Comparison of ENCODE assay signal across 32 cellular contexts in genomic region chr10:75344170-75344569, GRCh38. TPM values are rescaled to one million over a fixed set of nuclear protein-coding genes. Genes with fewer than 3 reads are reported as not detected.
"Had no signal": no experiment of that assay in that cellular context is flagged by ENCODE, and none has a peak within 500 bp of the region (broad histone marks: within the 10 kb centered on the region; RNA-seq: fewer than 3 reads in every experiment).

No MANE protein-coding gene starts in this region.

- H3K4me1 Mint-ChIP-seq: activated naive CD4-positive, alpha-beta T cell treated with anti-CD3 and anti-CD28 coated beads, Interleukin-2, amount 50 U/mL, for 24 hours; activated naive CD8-positive, alpha-beta T cell treated with anti-CD3 and anti-CD28 coated beads for 36 hours; activated naive CD8-positive, alpha-beta T cell treated with anti-CD3 and anti-CD28 coated beads, Interleukin-2, amount 50 U/mL, for 24 hours had no signal

- ATAC-seq: activated CD8-positive, alpha-beta T cell treated with anti-CD3 and anti-CD28 coated beads for 36 hours; activated naive CD8-positive, alpha-beta T cell treated with anti-CD3 and anti-CD28 coated beads, Interleukin-2, amount 50 U/mL, for 24 hours; body of pancreas; gastrocnemius medialis; heart left ventricle; WTC11 had no signal

- H3K9me3 ChIP-seq: adrenal gland, colonic mucosa, gastrocnemius medialis had no signal

- H3K27me3 ChIP-seq: adrenal gland, body of pancreas, cardiac muscle cell, colonic mucosa, gastrocnemius medialis, heart left ventricle had no signal

- H3K4me3 Mint-ChIP-seq: activated CD8-positive, alpha-beta T cell treated with anti-CD3 and anti-CD28 coated beads for 36 hours; activated naive CD4-positive, alpha-beta T cell treated with anti-CD3 and anti-CD28 coated beads for 36 hours; activated naive CD4-positive, alpha-beta T cell treated with anti-CD3 and anti-CD28 coated beads, Interleukin-2, amount 50 U/mL, for 24 hours; activated naive CD8-positive, alpha-beta T cell treated with anti-CD3 and anti-CD28 coated beads for 36 hours; activated naive CD8-positive, alpha-beta T cell treated with anti-CD3 and anti-CD28 coated beads, Interleukin-2, amount 50 U/mL, for 24 hours; activated T-cell treated with anti-CD3 and anti-CD28 coated beads, Interleukin-2, amount 50 U/mL, for 4 hours; WTC11 had no signal

- FAIRE-seq: endometrium, endothelial cell of umbilical vein had no signal

- H3K36me3 Mint-ChIP-seq: activated naive CD4-positive, alpha-beta T cell treated with anti-CD3 and anti-CD28 coated beads, Interleukin-2, amount 50 U/mL, for 24 hours; activated naive CD8-positive, alpha-beta T cell treated with anti-CD3 and anti-CD28 coated beads for 36 hours; WTC11 had no signal

- H3K4me3 ChIP-seq: adrenal gland, body of pancreas, cardiac muscle cell, colonic mucosa, gastrocnemius medialis, heart left ventricle had no signal

- H3K4me1 ChIP-seq: adrenal gland, body of pancreas, colonic mucosa, gastrocnemius medialis, heart left ventricle had no signal

- H3K9me3 Mint-ChIP-seq: activated CD8-positive, alpha-beta T cell treated with anti-CD3 and anti-CD28 coated beads for 36 hours; activated naive CD4-positive, alpha-beta T cell treated with anti-CD3 and anti-CD28 coated beads for 36 hours; activated naive CD4-positive, alpha-beta T cell treated with anti-CD3 and anti-CD28 coated beads, Interleukin-2, amount 50 U/mL, for 24 hours; activated naive CD8-positive, alpha-beta T cell treated with anti-CD3 and anti-CD28 coated beads for 36 hours; activated naive CD8-positive, alpha-beta T cell treated with anti-CD3 and anti-CD28 coated beads, Interleukin-2, amount 50 U/mL, for 24 hours; activated T-cell treated with anti-CD3 and anti-CD28 coated beads, Interleukin-2, amount 50 U/mL, for 4 hours; activated T-helper 2 cell treated with anti-CD3 and anti-CD28 coated beads, Interferon-gamma antibody, Interleukin-2, Interleukin-4, amounts not matched to agents 10 μg/mL and 5 μg/mL and 100 μg/mL, durations not matched to agents 14 hours and 24 hours and 36 hours had no signal

- H3K27ac Mint-ChIP-seq: activated CD8-positive, alpha-beta T cell treated with anti-CD3 and anti-CD28 coated beads for 36 hours; activated naive CD4-positive, alpha-beta T cell treated with anti-CD3 and anti-CD28 coated beads for 36 hours; activated naive CD4-positive, alpha-beta T cell treated with anti-CD3 and anti-CD28 coated beads, Interleukin-2, amount 50 U/mL, for 24 hours; activated naive CD8-positive, alpha-beta T cell treated with anti-CD3 and anti-CD28 coated beads for 36 hours; activated naive CD8-positive, alpha-beta T cell treated with anti-CD3 and anti-CD28 coated beads, Interleukin-2, amount 50 U/mL, for 24 hours; activated T-helper 2 cell treated with anti-CD3 and anti-CD28 coated beads, Interferon-gamma antibody, Interleukin-2, Interleukin-4, amounts not matched to agents 10 μg/mL and 5 μg/mL and 100 μg/mL, durations not matched to agents 14 hours and 24 hours and 36 hours; WTC11 had no signal

- DNase-seq: activated CD4-positive, alpha-beta T cell treated with anti-CD3 and anti-CD28 coated beads for 1 hour; activated CD4-positive, alpha-beta T cell treated with anti-CD3 and anti-CD28 coated beads for 4 hours; activated CD4-positive, alpha-beta T cell treated with anti-CD3 and anti-CD28 coated beads, Interleukin-2, amount 50 U/mL, for 1 hour; activated CD4-positive, alpha-beta T cell treated with anti-CD3 and anti-CD28 coated beads, Interleukin-2, amount 50 U/mL, for 48 hours; activated CD8-positive, alpha-beta memory T cell treated with anti-CD3 and anti-CD28 coated beads for 24 hours; activated CD8-positive, alpha-beta T cell treated with anti-CD3 and anti-CD28 coated beads for 36 hours; activated effector memory CD4-positive, alpha-beta T cell treated with anti-CD3 and anti-CD28 coated beads, Interleukin-2, amount 50 U/mL, for 16 hours; activated naive CD4-positive, alpha-beta T cell treated with anti-CD3 and anti-CD28 coated beads for 36 hours; activated naive CD8-positive, alpha-beta T cell treated with anti-CD3 and anti-CD28 coated beads for 36 hours; activated naive CD8-positive, alpha-beta T cell treated with anti-CD3 and anti-CD28 coated beads, Interleukin-2, amount 50 U/mL, for 24 hours; activated T-cell treated with anti-CD3 and anti-CD28 coated beads, Interleukin-2, amount 50 U/mL, for 4 hours; adrenal gland; amygdala; aorta; body of pancreas; central memory CD4-positive, alpha-beta T cell; cerebellar nuclear complex; colonic mucosa; effector CD8-positive, alpha-beta T cell; foreskin fibroblast; gastrocnemius medialis; glutamatergic neuron; heart left ventricle; T-helper 2 cell had no signal

- H3K36me3 ChIP-seq: adrenal gland, cardiac muscle cell, colonic mucosa, gastrocnemius medialis, heart left ventricle had no signal

- H3K27ac ChIP-seq: adrenal gland, body of pancreas, cardiac muscle cell, colonic mucosa, epithelial cell of prostate, gastrocnemius medialis, heart left ventricle had no signal

- H3K27me3 Mint-ChIP-seq: activated CD8-positive, alpha-beta T cell treated with anti-CD3 and anti-CD28 coated beads for 36 hours; activated naive CD4-positive, alpha-beta T cell treated with anti-CD3 and anti-CD28 coated beads, Interleukin-2, amount 50 U/mL, for 24 hours; activated naive CD8-positive, alpha-beta T cell treated with anti-CD3 and anti-CD28 coated beads, Interleukin-2, amount 50 U/mL, for 24 hours had no signal

RNA-seq across cellular contexts. Expression of gene ZNF503, which starts 57.4 kb away (rescaled TPM):
- total RNA-seq: T-helper 1 cell treated with Interleukin-12 subunit alpha and Interleukin-12 subunit beta and Interleukin-4 antibody, amounts not matched to agents 30 ng/mL and 1 ng/mL, for 36 hours had no signal
